Comparison of ENCODE assay signal across 18 cellular contexts in genomic region chr4:4555916-4556315, GRCh38. TPM values are rescaled to one million over a fixed set of nuclear protein-coding genes. Genes with fewer than 3 reads are reported as not detected.
A peak's percentile ranks its signal among the peaks of the same experiment; 100 is the strongest.
DNase-seq lines count a peak whose midpoint lies in the region; ATAC-seq, FAIRE-seq and TF ChIP-seq lines count a peak whose summit lies in the region.
"Had no signal": no experiment of that assay in that cellular context is flagged by ENCODE, and none has a peak within 500 bp of the region (broad histone marks: within the 10 kb centered on the region; RNA-seq: fewer than 3 reads in every experiment).

No MANE protein-coding gene starts in this region.

- H3K4me1 Mint-ChIP-seq in astrocyte (ENCODE audit: low read depth, unreplicated experiment): peaks cover 48% of the 10 kb centered on the region
- peaks cover 19% of the 10 kb centered on the region for H3K4me1 Mint-ChIP-seq in activated T-cell treated with anti-CD3 and anti-CD28 coated beads, Interleukin-2, amount 50 U/mL, for 72 hours (ENCODE audit: low read depth)
- H3K4me1 Mint-ChIP-seq: activated naive CD4-positive, alpha-beta T cell treated with anti-CD3 and anti-CD28 coated beads, Interleukin-2, amount 10 ng/mL, durations not matched to agents 7 days and 5 days; B cell had no signal

- peak overlapping the region; percentile 49 for H3K27ac Mint-ChIP-seq in astrocyte (ENCODE audit: unreplicated experiment)
- H3K27ac Mint-ChIP-seq in activated T-cell treated with anti-CD3 and anti-CD28 coated beads, Interleukin-2, amount 50 U/mL, for 72 hours: no peak overlapping the region
- H3K27ac Mint-ChIP-seq: activated naive CD4-positive, alpha-beta T cell treated with anti-CD3 and anti-CD28 coated beads, Interleukin-2, amount 10 ng/mL, durations not matched to agents 7 days and 5 days; B cell had no signal

- no peaks in the 10 kb centered on the region for H3K27me3 ChIP-seq in astrocyte (ENCODE audit: insufficient read depth, low read length)
- H3K27me3 ChIP-seq: colonic mucosa, tibial nerve had no signal

- peak overlapping the region; percentile 67 for H3K4me2 ChIP-seq in astrocyte (ENCODE audit: low read length)

- H3K9ac ChIP-seq in astrocyte (ENCODE audit: low read length): no peak overlapping the region

- ATAC-seq in GM19324 (IDR thresholded peaks at IDR 0.05; ENCODE audit: low FRiP score, unreplicated experiment): no peak
- ATAC-seq in activated T-cell treated with anti-CD3 and anti-CD28 coated beads, Interleukin-2, amount 50 U/mL, for 72 hours (replicated peaks in 1 of 2): no peak
- ATAC-seq: PC-3 had no signal

- no peak for TF ChIP-seq CTCF in astrocyte (IDR thresholded peaks at IDR 0.05; ENCODE audit: insufficient read depth, low read depth, low read length)
- TF ChIP-seq CTCF in GM20000 (IDR thresholded peaks at IDR 0.05; ENCODE audit: extremely low read depth, missing control alignments): no peak

- H3K4me1 ChIP-seq in astrocyte (ENCODE audit: insufficient read depth, low read length): peaks cover 33% of the 10 kb centered on the region
- H3K4me1 ChIP-seq: colonic mucosa, tibial nerve had no signal

- H3K27ac ChIP-seq in astrocyte (ENCODE audit: low read depth, low read length): no peak overlapping the region
- H3K27ac ChIP-seq: colonic mucosa, skin epidermis, tibial nerve had no signal

- DNase-seq in ACHN: peak; percentile 27
- DNase-seq in HCEC 1CT: peak; percentile 66
- DNase-seq in astrocyte (ENCODE audit: low read depth): peak; percentile 97
- DNase-seq in iris pigment epithelial cell (ENCODE audit: low read depth): peak; percentile 92
- no peak for DNase-seq in T-helper 1 cell
- no peak for DNase-seq in GM20000 (ENCODE audit: low spot score)
- no peak for DNase-seq in activated T-cell treated with anti-CD3 and anti-CD28 coated beads, Interleukin-2, amount 50 U/mL, for 72 hours
- DNase-seq: activated naive CD4-positive, alpha-beta T cell treated with anti-CD3 and anti-CD28 coated beads, Interleukin-2, amount 10 ng/mL, durations not matched to agents 7 days and 5 days; colonic mucosa; naive B cell; NCI-H345; PC-3; T1000 had no signal

- peaks cover 1% of the 10 kb centered on the region for H3K9me3 Mint-ChIP-seq in astrocyte (ENCODE audit: unreplicated experiment)
- no peaks in the 10 kb centered on the region for H3K9me3 Mint-ChIP-seq in activated T-cell treated with anti-CD3 and anti-CD28 coated beads, Interleukin-2, amount 50 U/mL, for 72 hours
- H3K9me3 Mint-ChIP-seq: activated naive CD4-positive, alpha-beta T cell treated with anti-CD3 and anti-CD28 coated beads, Interleukin-2, amount 10 ng/mL, durations not matched to agents 7 days and 5 days; naive B cell had no signal

- peaks cover 6% of the 10 kb centered on the region for H3K36me3 Mint-ChIP-seq in astrocyte (ENCODE audit: low read depth, unreplicated experiment)
- H3K36me3 Mint-ChIP-seq in activated T-cell treated with anti-CD3 and anti-CD28 coated beads, Interleukin-2, amount 50 U/mL, for 72 hours (ENCODE audit: insufficient read depth in 2 of 2): peaks cover 0 to 5% of the 10 kb centered on the region in 2 donors

- H3K4me3 ChIP-seq in astrocyte (ENCODE audit: insufficient read depth, low read depth, low read length): no peak overlapping the region
- H3K4me3 ChIP-seq: colonic mucosa, skin epidermis, tibial nerve had no signal

- no peaks in the 10 kb centered on the region for H3K27me3 Mint-ChIP-seq in astrocyte (ENCODE audit: low read depth, unreplicated experiment)
- H3K27me3 Mint-ChIP-seq in activated T-cell treated with anti-CD3 and anti-CD28 coated beads, Interleukin-2, amount 50 U/mL, for 72 hours (ENCODE audit: low read depth): no peaks in the 10 kb centered on the region
- H3K27me3 Mint-ChIP-seq: activated naive CD4-positive, alpha-beta T cell treated with anti-CD3 and anti-CD28 coated beads, Interleukin-2, amount 10 ng/mL, durations not matched to agents 7 days and 5 days; B cell; naive B cell had no signal

- no peaks in the 10 kb centered on the region for H3K79me2 ChIP-seq in astrocyte (ENCODE audit: insufficient read depth, low read length)

- peak overlapping the region; percentile 27 for H3K4me3 Mint-ChIP-seq in astrocyte (ENCODE audit: unreplicated experiment)
- no peak overlapping the region for H3K4me3 Mint-ChIP-seq in activated T-cell treated with anti-CD3 and anti-CD28 coated beads, Interleukin-2, amount 50 U/mL, for 72 hours
- H3K4me3 Mint-ChIP-seq: activated naive CD4-positive, alpha-beta T cell treated with anti-CD3 and anti-CD28 coated beads, Interleukin-2, amount 10 ng/mL, durations not matched to agents 7 days and 5 days; B cell; naive B cell had no signal

- H2AFZ ChIP-seq in astrocyte (ENCODE audit: low read depth, low read length): no peak overlapping the region

- H4K20me1 ChIP-seq in astrocyte (ENCODE audit: insufficient read depth, low read length): no peaks in the 10 kb centered on the region

- FAIRE-seq in astrocyte (lab: Jason Lieb, UNC): peak; percentile 100
- FAIRE-seq: keratinocyte had no signal

- H3K36me3 ChIP-seq in astrocyte (ENCODE audit: insufficient read depth, low read length): no peaks in the 10 kb centered on the region
- H3K36me3 ChIP-seq: colonic mucosa had no signal

- no peaks in the 10 kb centered on the region for H3K9me3 ChIP-seq in astrocyte (ENCODE audit: insufficient read depth, low read depth, low read length)
- H3K9me3 ChIP-seq: colonic mucosa, tibial nerve had no signal

- in situ Hi-C loops in ACHN (cut with HindIII; ENCODE audit: low pct_ligation_motif_present, low pct_unique_long_range_greater_than_20kb, low sequenced_read_pairs): no loop called here

RNA-seq across cellular contexts. Expression of gene STX18, which starts 14.1 kb away (rescaled TPM):
- total RNA-seq in astrocyte: 24.0 and 30.6 TPM in 2 replicates
- total RNA-seq in activated T-cell treated with anti-CD3 and anti-CD28 coated beads, Interleukin-2, amount 50 U/mL, for 72 hours: 10 to 100 TPM; 22.3 to 24.0 TPM

Comparison
In these comparisons a context has a peak if more than half of its experiments do, and no peak if none do; other contexts are left out.
1. DNase-seq: peak in ACHN (single experiment), HCEC 1CT (single experiment), astrocyte (single experiment) and iris pigment epithelial cell (single experiment); none in T-helper 1 cell (0 of 5), GM20000 (single experiment) and activated T-cell treated with anti-CD3 and anti-CD28 coated beads, Interleukin-2, amount 50 U/mL, for 72 hours (0 of 2).